Comparison of ENCODE assay signal across 1 cellular context in the genomic region with DNA sequence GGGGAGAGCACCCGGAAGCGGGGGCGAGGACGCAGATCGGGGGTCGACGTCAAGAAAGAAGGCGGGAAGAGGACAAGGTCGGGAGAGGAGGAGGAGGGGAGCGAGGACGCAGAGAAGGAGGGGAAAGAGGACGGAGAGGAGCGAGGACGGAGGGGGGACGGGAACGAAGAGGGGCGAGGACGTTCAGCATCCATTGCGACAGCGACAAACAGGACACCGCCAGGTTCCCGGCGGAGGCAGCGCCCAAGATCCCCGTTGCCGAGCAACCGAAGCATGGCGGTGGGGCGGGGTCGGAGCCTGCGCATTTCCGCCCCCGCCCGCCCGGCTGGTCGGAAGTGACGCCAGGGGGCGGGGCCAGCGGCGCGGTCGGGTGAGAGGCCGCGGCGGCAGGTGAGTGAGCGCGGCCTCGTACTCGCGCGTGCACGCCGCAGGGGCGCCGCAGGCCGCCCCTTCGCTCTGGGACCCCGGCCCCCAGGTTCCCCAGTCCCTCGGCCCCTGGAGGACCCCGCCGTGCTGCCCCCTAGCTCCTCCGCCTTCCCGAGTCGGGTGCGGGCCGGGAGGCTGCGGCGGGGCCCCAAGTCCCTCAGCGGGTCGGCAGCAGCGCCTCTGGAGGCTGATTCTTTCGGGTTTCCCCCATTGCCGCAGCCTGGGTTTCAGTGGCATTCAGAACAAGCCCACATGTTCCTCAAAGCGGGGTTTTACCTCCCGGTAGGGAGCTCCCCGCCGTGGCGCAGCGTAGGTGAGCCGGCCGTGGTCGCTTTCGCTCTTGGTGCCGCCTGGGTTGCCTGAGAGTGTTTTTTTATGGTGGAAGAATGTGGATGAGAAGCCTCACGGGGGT.
TF ChIP-seq lines count a peak whose summit lies in the region.

A gene with protein sequence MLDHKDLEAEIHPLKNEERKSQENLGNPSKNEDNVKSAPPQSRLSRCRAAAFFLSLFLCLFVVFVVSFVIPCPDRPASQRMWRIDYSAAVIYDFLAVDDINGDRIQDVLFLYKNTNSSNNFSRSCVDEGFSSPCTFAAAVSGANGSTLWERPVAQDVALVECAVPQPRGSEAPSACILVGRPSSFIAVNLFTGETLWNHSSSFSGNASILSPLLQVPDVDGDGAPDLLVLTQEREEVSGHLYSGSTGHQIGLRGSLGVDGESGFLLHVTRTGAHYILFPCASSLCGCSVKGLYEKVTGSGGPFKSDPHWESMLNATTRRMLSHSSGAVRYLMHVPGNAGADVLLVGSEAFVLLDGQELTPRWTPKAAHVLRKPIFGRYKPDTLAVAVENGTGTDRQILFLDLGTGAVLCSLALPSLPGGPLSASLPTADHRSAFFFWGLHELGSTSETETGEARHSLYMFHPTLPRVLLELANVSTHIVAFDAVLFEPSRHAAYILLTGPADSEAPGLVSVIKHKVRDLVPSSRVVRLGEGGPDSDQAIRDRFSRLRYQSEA (plus strand): TSS at position 354 of the 838 bp plus-strand sequence. CDS start 19,593 bp downstream, outside the sequence.

TF ChIP-seq in K562, 482 proteins besides CTCF, POLR2A, EP300 and RAD21 (continued from another document and continues in another):
- TF ChIP-seq, protein P1, sequence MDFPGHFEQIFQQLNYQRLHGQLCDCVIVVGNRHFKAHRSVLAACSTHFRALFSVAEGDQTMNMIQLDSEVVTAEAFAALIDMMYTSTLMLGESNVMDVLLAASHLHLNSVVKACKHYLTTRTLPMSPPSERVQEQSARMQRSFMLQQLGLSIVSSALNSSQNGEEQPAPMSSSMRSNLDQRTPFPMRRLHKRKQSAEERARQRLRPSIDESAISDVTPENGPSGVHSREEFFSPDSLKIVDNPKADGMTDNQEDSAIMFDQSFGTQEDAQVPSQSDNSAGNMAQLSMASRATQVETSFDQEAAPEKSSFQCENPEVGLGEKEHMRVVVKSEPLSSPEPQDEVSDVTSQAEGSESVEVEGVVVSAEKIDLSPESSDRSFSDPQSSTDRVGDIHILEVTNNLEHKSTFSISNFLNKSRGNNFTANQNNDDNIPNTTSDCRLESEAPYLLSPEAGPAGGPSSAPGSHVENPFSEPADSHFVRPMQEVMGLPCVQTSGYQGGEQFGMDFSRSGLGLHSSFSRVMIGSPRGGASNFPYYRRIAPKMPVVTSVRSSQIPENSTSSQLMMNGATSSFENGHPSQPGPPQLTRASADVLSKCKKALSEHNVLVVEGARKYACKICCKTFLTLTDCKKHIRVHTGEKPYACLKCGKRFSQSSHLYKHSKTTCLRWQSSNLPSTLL (IDR thresholded peaks at IDR 0.05), result no peak
- TF ChIP-seq NCOR1 (IDR thresholded peaks at IDR 0.05), result no peak
- TF ChIP-seq ZNF668 (CRISPR knock-in tag; IDR thresholded peaks at IDR 0.05), result no peak
- no peak for TF ChIP-seq JUNB (CRISPR knock-in tag; conservative IDR thresholded peaks at IDR 0.05)
- TF ChIP-seq, protein P2, sequence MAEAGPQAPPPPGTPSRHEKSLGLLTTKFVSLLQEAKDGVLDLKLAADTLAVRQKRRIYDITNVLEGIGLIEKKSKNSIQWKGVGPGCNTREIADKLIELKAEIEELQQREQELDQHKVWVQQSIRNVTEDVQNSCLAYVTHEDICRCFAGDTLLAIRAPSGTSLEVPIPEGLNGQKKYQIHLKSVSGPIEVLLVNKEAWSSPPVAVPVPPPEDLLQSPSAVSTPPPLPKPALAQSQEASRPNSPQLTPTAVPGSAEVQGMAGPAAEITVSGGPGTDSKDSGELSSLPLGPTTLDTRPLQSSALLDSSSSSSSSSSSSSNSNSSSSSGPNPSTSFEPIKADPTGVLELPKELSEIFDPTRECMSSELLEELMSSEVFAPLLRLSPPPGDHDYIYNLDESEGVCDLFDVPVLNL (CRISPR knock-in tag; IDR thresholded peaks at IDR 0.05; ENCODE audit: low read depth), result no peak
- TF ChIP-seq HNRNPK (IDR thresholded peaks at IDR 0.05; ENCODE audit: low read depth, low read length, poor library complexity, severe bottlenecking), result no peak
- no peak for TF ChIP-seq ZNF778 (CRISPR knock-in tag; IDR thresholded peaks at IDR 0.05)
- TF ChIP-seq ZNF445 (CRISPR knock-in tag; IDR thresholded peaks at IDR 0.05; ENCODE audit: low read depth), result no peak
- TF ChIP-seq ZNF408 (CRISPR knock-in tag; IDR thresholded peaks at IDR 0.05; ENCODE audit: low read depth), result no peak
- no peak for TF ChIP-seq ZNF24 (IDR thresholded peaks at IDR 0.05)
- TF ChIP-seq DDX20 (tag; IDR thresholded peaks at IDR 0.05; ENCODE audit: low read depth), result no peak
- TF ChIP-seq, protein P3, sequence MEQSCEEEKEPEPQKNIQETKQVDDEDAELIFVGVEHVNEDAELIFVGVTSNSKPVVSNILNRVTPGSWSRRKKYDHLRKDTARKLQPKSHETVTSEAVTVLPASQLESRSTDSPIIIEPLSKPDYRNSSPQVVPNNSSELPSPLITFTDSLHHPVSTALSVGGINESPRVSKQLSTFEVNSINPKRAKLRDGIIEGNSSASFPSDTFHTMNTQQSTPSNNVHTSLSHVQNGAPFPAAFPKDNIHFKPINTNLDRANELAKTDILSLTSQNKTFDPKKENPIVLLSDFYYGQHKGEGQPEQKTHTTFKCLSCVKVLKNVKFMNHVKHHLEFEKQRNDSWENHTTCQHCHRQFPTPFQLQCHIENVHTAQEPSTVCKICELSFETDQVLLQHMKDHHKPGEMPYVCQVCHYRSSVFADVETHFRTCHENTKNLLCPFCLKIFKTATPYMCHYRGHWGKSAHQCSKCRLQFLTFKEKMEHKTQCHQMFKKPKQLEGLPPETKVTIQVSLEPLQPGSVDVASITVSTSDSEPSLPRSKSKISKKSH (CRISPR knock-in tag; IDR thresholded peaks at IDR 0.05), result no peak
- TF ChIP-seq, protein P4, sequence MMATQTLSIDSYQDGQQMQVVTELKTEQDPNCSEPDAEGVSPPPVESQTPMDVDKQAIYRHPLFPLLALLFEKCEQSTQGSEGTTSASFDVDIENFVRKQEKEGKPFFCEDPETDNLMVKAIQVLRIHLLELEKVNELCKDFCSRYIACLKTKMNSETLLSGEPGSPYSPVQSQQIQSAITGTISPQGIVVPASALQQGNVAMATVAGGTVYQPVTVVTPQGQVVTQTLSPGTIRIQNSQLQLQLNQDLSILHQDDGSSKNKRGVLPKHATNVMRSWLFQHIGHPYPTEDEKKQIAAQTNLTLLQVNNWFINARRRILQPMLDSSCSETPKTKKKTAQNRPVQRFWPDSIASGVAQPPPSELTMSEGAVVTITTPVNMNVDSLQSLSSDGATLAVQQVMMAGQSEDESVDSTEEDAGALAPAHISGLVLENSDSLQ (IDR thresholded peaks at IDR 0.05), result 0 out of 2 replicates have a peak, but pooled peaks have one; percentile 26
- no peak for TF ChIP-seq ZNF75A (CRISPR knock-in tag; IDR thresholded peaks at IDR 0.05)
- TF ChIP-seq CAMTA2 (CRISPR knock-in tag; conservative IDR thresholded peaks at IDR 0.05), result no peak
- no peak for TF ChIP-seq ZC3H8 (IDR thresholded peaks at IDR 0.05)
- TF ChIP-seq CCNT2 (IDR thresholded peaks at IDR 0.05; ENCODE audit: borderline replicate concordance, extremely low read depth, insufficient read length, low read depth, low read length), result peak; percentile 76
- no peak for TF ChIP-seq PYGO2 (tag; IDR thresholded peaks at IDR 0.05)
- TF ChIP-seq MCM7 (IDR thresholded peaks at IDR 0.05), result no peak
- TF ChIP-seq ZNF695 (CRISPR knock-in tag; IDR thresholded peaks at IDR 0.05), result no peak
- no peak for TF ChIP-seq RBM17 (IDR thresholded peaks at IDR 0.05; ENCODE audit: borderline replicate concordance, low read depth, low read length)
- TF ChIP-seq BMI1 (IDR thresholded peaks at IDR 0.05; ENCODE audit: low read length), result no peak
- TF ChIP-seq, protein P5, sequence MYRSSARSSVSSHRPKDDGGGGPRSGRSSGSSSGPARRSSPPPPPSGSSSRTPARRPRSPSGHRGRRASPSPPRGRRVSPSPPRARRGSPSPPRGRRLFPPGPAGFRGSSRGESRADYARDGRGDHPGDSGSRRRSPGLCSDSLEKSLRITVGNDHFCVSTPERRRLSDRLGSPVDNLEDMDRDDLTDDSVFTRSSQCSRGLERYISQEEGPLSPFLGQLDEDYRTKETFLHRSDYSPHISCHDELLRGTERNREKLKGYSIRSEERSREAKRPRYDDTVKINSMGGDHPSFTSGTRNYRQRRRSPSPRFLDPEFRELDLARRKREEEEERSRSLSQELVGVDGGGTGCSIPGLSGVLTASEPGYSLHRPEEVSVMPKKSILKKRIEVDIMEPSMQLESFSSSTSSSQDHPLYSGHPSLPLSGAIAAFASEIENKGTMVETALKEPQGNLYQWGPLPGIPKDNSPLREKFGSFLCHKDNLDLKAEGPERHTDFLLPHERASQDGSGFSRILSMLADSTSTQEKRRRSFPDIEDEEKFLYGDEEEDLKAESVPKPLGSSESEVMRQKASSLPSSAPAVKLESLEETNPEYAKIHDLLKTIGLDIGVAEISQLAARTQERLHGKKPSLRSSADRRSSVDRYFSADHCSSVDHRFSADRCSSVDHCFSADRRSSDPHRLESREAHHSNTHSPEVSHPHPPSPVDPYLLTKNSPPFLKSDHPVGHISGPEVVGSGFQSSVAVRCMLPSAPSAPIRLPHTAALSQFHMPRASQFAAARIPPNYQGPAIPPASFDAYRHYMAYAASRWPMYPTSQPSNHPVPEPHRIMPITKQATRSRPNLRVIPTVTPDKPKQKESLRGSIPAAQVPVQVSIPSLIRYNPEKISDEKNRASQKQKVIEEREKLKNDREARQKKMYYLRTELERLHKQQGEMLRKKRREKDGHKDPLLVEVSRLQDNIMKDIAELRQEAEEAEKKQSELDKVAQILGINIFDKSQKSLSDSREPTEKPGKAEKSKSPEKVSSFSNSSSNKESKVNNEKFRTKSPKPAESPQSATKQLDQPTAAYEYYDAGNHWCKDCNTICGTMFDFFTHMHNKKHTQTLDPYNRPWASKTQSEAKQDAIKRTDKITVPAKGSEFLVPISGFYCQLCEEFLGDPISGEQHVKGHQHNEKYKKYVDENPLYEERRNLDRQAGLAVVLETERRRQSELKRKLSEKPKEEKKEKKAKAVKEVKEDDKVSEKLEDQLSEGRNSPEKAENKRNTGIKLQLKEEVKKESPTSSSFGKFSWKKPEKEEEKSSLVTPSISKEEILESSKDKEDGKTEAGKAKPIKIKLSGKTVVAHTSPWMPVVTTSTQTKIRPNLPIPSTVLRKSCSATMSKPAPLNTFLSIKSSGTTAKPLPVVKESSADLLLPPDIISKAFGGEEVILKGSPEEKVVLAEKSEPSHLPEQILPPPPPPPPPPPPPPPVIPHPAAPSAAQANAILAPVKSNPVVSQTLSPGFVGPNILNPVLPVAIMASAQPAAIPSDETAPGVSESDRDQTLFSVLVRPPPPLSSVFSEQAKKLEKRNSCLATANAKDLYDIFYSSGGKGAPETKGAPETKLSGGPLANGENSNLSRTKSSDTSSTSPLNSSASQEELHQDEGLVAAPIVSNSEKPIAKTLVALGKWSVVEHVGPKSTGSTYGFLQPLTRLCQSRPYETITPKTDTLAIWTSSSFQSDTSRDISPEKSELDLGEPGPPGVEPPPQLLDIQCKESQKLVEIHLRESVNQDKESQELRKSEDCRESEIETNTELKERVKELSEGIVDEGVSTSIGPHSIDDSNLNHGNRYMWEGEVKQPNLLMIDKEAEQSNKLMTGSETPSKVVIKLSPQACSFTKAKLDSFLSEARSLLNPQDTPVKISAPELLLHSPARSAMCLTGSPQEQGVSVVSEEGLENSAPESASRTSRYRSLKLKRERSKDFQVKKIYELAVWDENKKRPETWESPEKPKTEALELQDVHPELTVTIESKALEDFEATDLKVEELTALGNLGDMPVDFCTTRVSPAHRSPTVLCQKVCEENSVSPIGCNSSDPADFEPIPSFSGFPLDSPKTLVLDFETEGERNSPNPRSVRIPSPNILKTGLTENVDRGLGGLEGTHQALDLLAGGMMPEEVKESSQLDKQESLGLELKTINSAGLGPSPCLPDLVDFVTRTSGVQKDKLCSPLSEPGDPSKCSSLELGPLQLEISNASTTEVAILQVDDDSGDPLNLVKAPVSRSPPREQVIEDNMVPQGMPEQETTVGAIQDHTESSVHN (IDR thresholded peaks at IDR 0.05; ENCODE audit: borderline replicate concordance in 1 of 2, low read depth in 1 of 2), result no peak
- TF ChIP-seq, protein P6, sequence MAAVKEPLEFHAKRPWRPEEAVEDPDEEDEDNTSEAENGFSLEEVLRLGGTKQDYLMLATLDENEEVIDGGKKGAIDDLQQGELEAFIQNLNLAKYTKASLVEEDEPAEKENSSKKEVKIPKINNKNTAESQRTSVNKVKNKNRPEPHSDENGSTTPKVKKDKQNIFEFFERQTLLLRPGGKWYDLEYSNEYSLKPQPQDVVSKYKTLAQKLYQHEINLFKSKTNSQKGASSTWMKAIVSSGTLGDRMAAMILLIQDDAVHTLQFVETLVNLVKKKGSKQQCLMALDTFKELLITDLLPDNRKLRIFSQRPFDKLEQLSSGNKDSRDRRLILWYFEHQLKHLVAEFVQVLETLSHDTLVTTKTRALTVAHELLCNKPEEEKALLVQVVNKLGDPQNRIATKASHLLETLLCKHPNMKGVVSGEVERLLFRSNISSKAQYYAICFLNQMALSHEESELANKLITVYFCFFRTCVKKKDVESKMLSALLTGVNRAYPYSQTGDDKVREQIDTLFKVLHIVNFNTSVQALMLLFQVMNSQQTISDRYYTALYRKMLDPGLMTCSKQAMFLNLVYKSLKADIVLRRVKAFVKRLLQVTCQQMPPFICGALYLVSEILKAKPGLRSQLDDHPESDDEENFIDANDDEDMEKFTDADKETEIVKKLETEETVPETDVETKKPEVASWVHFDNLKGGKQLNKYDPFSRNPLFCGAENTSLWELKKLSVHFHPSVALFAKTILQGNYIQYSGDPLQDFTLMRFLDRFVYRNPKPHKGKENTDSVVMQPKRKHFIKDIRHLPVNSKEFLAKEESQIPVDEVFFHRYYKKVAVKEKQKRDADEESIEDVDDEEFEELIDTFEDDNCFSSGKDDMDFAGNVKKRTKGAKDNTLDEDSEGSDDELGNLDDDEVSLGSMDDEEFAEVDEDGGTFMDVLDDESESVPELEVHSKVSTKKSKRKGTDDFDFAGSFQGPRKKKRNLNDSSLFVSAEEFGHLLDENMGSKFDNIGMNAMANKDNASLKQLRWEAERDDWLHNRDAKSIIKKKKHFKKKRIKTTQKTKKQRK (IDR thresholded peaks at IDR 0.05; ENCODE audit: borderline replicate concordance, low read depth, low read length), result no peak
- TF ChIP-seq, protein P7, sequence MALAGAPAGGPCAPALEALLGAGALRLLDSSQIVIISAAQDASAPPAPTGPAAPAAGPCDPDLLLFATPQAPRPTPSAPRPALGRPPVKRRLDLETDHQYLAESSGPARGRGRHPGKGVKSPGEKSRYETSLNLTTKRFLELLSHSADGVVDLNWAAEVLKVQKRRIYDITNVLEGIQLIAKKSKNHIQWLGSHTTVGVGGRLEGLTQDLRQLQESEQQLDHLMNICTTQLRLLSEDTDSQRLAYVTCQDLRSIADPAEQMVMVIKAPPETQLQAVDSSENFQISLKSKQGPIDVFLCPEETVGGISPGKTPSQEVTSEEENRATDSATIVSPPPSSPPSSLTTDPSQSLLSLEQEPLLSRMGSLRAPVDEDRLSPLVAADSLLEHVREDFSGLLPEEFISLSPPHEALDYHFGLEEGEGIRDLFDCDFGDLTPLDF (CRISPR knock-in tag; IDR thresholded peaks at IDR 0.05), result no peak
- peak; percentile 91; the same call in 1 of the 2 replicates for TF ChIP-seq LARP7 (IDR thresholded peaks at IDR 0.05)
- 0 out of 2 replicates have a peak, but pooled peaks have one; percentile 12 for TF ChIP-seq ERF (CRISPR knock-in tag; IDR thresholded peaks at IDR 0.05)
- TF ChIP-seq, protein P8, sequence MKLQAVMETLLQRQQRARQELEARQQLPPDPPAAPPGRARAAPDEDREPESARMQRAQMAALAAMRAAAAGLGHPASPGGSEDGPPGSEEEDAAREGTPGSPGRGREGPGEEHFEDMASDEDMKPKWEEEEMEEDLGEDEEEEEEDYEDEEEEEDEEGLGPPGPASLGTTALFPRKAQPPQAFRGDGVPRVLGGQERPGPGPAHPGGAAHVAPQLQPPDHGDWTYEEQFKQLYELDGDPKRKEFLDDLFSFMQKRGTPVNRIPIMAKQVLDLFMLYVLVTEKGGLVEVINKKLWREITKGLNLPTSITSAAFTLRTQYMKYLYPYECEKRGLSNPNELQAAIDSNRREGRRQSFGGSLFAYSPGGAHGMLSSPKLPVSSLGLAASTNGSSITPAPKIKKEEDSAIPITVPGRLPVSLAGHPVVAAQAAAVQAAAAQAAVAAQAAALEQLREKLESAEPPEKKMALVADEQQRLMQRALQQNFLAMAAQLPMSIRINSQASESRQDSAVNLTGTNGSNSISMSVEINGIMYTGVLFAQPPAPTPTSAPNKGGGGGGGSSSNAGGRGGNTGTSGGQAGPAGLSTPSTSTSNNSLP (IDR thresholded peaks at IDR 0.05; ENCODE audit: borderline replicate concordance, low read depth, low read length), result no peak
